Comparison of ENCODE assay signal across 8 cellular contexts in genomic region chr18:26226229-26227050, GRCh38. TPM values are rescaled to one million over a fixed set of nuclear protein-coding genes. Genes with fewer than 3 reads are reported as not detected.
DNase-seq lines count a peak whose midpoint lies in the region; TF ChIP-seq lines count a peak whose summit lies in the region.

Gene TAF4B, plus strand, starts transcription at chr18:26226445. Its CDS starts 489 bp downstream, at chr18:26226934.

- H3K4me3 ChIP-seq in LNCaP clone FGC (ENCODE audit: low read depth, low read length), result peak within 1 kb of the TSS; percentile 64

- peak; percentile 94 for DNase-seq in ELR (ENCODE audit: low read depth)
- peak; percentile 91 for DNase-seq in H4 (ENCODE audit: low spot score)
- peak; percentile 75 for DNase-seq in LNCaP clone FGC (ENCODE audit: low read depth)
- DNase-seq in SHP77 (lab: John Stamatoyannopoulos, UW), result peak; percentile 83 to 90
- DNase-seq in activated effector memory CD4-positive, alpha-beta T cell treated with Interleukin-2 at 50 U/mL for 16 hours, result peak; percentile 87
- DNase-seq in fibroblast of the conjunctiva (ENCODE audit: low read depth), result peak; percentile 85
- peak; percentile 97 for DNase-seq in nephron progenitor cell

- peak within 1 kb of the TSS; percentile 96 for H3K4me3 Mint-ChIP-seq in nephron progenitor cell
- peak within 1 kb of the TSS; percentile 95 for H3K4me3 Mint-ChIP-seq in stimulated activated naive CD8-positive, alpha-beta T cell treated with anti-CD3 and anti-CD28 coated beads, Interleukin-15, Interleukin-2, amounts not matched to agents 100 ng/mL and 50 ng/mL, for 24 hours

- H3K27me3 Mint-ChIP-seq in nephron progenitor cell (ENCODE audit: low read depth, poor library complexity), result peaks cover 15% of the 10 kb centered on the region
- H3K27me3 Mint-ChIP-seq in stimulated activated naive CD8-positive, alpha-beta T cell treated with anti-CD3 and anti-CD28 coated beads, Interleukin-15, Interleukin-2, amounts not matched to agents 100 ng/mL and 50 ng/mL, for 24 hours, result no peaks in the 10 kb centered on the region

- peaks cover 5% of the 10 kb centered on the region for H3K36me3 Mint-ChIP-seq in nephron progenitor cell (ENCODE audit: low read depth)
- H3K36me3 Mint-ChIP-seq in stimulated activated naive CD8-positive, alpha-beta T cell treated with anti-CD3 and anti-CD28 coated beads, Interleukin-15, Interleukin-2, amounts not matched to agents 100 ng/mL and 50 ng/mL, for 24 hours (ENCODE audit: low read depth), result peaks cover 12% of the 10 kb centered on the region

- H3K4me1 Mint-ChIP-seq in nephron progenitor cell, result peaks cover 39% of the 10 kb centered on the region
- H3K4me1 Mint-ChIP-seq in stimulated activated naive CD8-positive, alpha-beta T cell treated with anti-CD3 and anti-CD28 coated beads, Interleukin-15, Interleukin-2, amounts not matched to agents 100 ng/mL and 50 ng/mL, for 24 hours (ENCODE audit: low read depth), result peaks cover 37% of the 10 kb centered on the region

- H3K27ac Mint-ChIP-seq in nephron progenitor cell, result peak within 1 kb of the TSS; percentile 79
- peak within 1 kb of the TSS; percentile 92 for H3K27ac Mint-ChIP-seq in stimulated activated naive CD8-positive, alpha-beta T cell treated with anti-CD3 and anti-CD28 coated beads, Interleukin-15, Interleukin-2, amounts not matched to agents 100 ng/mL and 50 ng/mL, for 24 hours

- peaks cover 5% of the 10 kb centered on the region for H3K9me3 Mint-ChIP-seq in nephron progenitor cell
- H3K9me3 Mint-ChIP-seq in stimulated activated naive CD8-positive, alpha-beta T cell treated with anti-CD3 and anti-CD28 coated beads, Interleukin-15, Interleukin-2, amounts not matched to agents 100 ng/mL and 50 ng/mL, for 24 hours, result no peaks in the 10 kb centered on the region

- TF ChIP-seq CTCF in LNCaP clone FGC (IDR thresholded peaks at IDR 0.05; ENCODE audit: control insufficient read depth, extremely low read depth, insufficient read depth) (no peak), nephron progenitor cell (IDR thresholded peaks at IDR 0.05) (no peak)

RNA-seq across cellular contexts. Expression of gene TAF4B, which starts in this region (rescaled TPM):
- total RNA-seq in H4 (2014; rRNA removed; shearing (Covaris generic)), result 3.0 and 4.0 TPM in 2 replicates

Comparison
In these comparisons a context has a peak if more than half of its experiments do, and no peak if none do; other contexts are left out.
1. Peak in every context shown above with its lines: DNase-seq and H3K4me3 ChIP-seq.